ENCODE assay signal across 20 cellular contexts in the genomic region with DNA sequence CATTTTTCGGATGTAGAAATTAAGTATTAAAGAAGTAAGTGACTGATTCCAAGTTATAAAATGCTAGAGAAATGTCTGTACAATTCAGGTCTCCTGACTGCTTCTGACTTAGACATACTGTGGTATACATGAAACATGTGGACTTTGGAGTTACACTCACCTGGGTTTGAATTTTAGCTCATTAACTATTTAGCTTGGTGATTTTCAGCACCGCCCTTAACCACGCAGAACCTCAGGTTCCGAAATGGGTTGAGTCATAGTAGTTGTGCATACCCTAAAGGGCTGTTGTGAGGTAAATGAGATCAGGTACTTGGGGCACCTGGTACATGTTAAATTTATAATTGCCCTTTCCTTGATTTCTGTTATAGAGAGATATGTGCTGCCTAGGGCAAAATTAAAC. TPM values are rescaled to one million over a fixed set of nuclear protein-coding genes. Genes with fewer than 3 reads are reported as not detected.
"Had no signal": no experiment of that assay in that cellular context is flagged by ENCODE, and none has a peak within 500 bp of the region (broad histone marks: within the 10 kb centered on the region; RNA-seq: fewer than 3 reads in every experiment).

No MANE protein-coding gene starts in this region.

- H3K27me3 ChIP-seq: body of pancreas, neutrophil had no signal

- H3K4me1 Mint-ChIP-seq: central memory CD8-positive, alpha-beta T cell; naive thymus-derived CD8-positive, alpha-beta T cell had no signal

- H3K27me3 Mint-ChIP-seq: activated CD4-positive, alpha-beta T cell treated with anti-CD3 and anti-CD28 coated beads, Interleukin-2, amount 10 ng/mL, durations not matched to agents 7 days and 5 days; activated naive CD8-positive, alpha-beta T cell; central memory CD8-positive, alpha-beta T cell had no signal

- H3K36me3 ChIP-seq: neutrophil had no signal

- H3K27ac Mint-ChIP-seq: activated CD4-positive, alpha-beta T cell treated with anti-CD3 and anti-CD28 coated beads, Interleukin-2, amount 10 ng/mL, durations not matched to agents 7 days and 5 days; activated naive CD8-positive, alpha-beta T cell; immature natural killer cell; naive thymus-derived CD8-positive, alpha-beta T cell; T-helper 2 cell treated with Interferon-gamma antibody and Interleukin-4, amounts not matched to agents 5 μg/mL and 100 μg/mL, for 36 hours had no signal

- DNase-seq: activated CD4-positive, alpha-beta T cell treated with anti-CD3 and anti-CD28 coated beads, Interleukin-2, amount 10 ng/mL, durations not matched to agents 7 days and 5 days; activated CD8-positive, alpha-beta memory T cell treated with anti-CD3 and anti-CD28 coated beads, Interleukin-2, amount 50 U/mL, for 48 hours; activated gamma-delta T cell; activated T-cell treated with anti-CD3 and anti-CD28 coated beads, Interleukin-2, amount 50 U/mL, for 72 hours; amniotic stem cell; body of pancreas; effector CD4-positive, alpha-beta T cell; immature natural killer cell; naive thymus-derived CD8-positive, alpha-beta T cell; stimulated activated CD4-positive, alpha-beta T cell treated with anti-CD3 and anti-CD28 coated beads, Interleukin-15, amount 100 ng/mL, for 24 hours; stimulated activated CD4-positive, alpha-beta T cell treated with anti-CD3 and anti-CD28 coated beads, Interleukin-4, amount 100 ng/mL, for 1 hour; stimulated activated naive CD4-positive, alpha-beta T cell treated with Interleukin-2 at 50 U/mL for 16 hours; SW 1271; trophoblast cell had no signal

- H3K9me3 ChIP-seq: body of pancreas, neutrophil had no signal

- H3K27ac ChIP-seq: body of pancreas, coronary artery, neutrophil had no signal

- H3K9me3 Mint-ChIP-seq: activated CD4-positive, alpha-beta T cell treated with anti-CD3 and anti-CD28 coated beads, Interleukin-2, amount 10 ng/mL, durations not matched to agents 7 days and 5 days; activated T-cell treated with anti-CD3 and anti-CD28 coated beads, Interleukin-2, amount 50 U/mL, for 72 hours; central memory CD8-positive, alpha-beta T cell; immature natural killer cell; T-helper 2 cell treated with Interferon-gamma antibody and Interleukin-4, amounts not matched to agents 5 μg/mL and 100 μg/mL, for 36 hours had no signal

- H3K36me3 Mint-ChIP-seq: activated naive CD8-positive, alpha-beta T cell; naive thymus-derived CD8-positive, alpha-beta T cell had no signal

- H3K4me3 ChIP-seq: body of pancreas, coronary artery had no signal

- H3K4me3 Mint-ChIP-seq: activated CD4-positive, alpha-beta T cell treated with anti-CD3 and anti-CD28 coated beads, Interleukin-2, amount 10 ng/mL, durations not matched to agents 7 days and 5 days; activated naive CD8-positive, alpha-beta T cell; activated T-cell treated with anti-CD3 and anti-CD28 coated beads, Interleukin-2, amount 50 U/mL, for 72 hours; central memory CD8-positive, alpha-beta T cell; immature natural killer cell; naive thymus-derived CD8-positive, alpha-beta T cell; T-helper 2 cell treated with Interferon-gamma antibody and Interleukin-4, amounts not matched to agents 5 μg/mL and 100 μg/mL, for 36 hours had no signal

- ATAC-seq: activated T-cell treated with anti-CD3 and anti-CD28 coated beads, Interleukin-2, amount 50 U/mL, for 72 hours; body of pancreas; naive thymus-derived CD8-positive, alpha-beta T cell had no signal

RNA-seq across cellular contexts. Expression of a gene that starts 32.9 kb away (rescaled TPM):
- total RNA-seq: activated T-cell treated with anti-CD3 and anti-CD28 coated beads, Interleukin-2, amount 50 U/mL, for 72 hours; body of pancreas; naive thymus-derived CD8-positive, alpha-beta T cell; skeletal muscle tissue had no signal
